In the genomic region with DNA sequence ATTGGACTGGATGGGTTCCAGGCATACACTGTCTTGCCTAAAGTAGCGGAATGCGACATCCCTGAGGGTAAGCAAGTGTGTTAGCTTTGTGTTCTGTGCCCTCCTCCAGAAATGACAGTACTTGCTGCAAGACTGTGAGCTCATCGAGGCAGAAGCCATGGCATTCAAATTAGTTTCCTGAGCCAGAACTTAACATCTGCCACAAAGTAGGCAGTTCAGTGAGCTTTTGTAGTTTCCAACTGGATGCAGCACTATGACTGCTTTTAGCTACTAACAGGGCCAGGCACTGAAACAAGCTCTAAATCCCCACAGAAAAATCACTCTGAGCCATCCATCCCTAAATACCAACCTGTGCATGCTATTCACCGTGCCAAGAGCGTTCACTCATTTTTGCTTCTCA, we compare ENCODE assay signal across 8 cellular contexts. TPM values are rescaled to one million over a fixed set of nuclear protein-coding genes. Genes with fewer than 3 reads are reported as not detected.
DNase-seq lines count a peak whose midpoint lies in the region; ATAC-seq and TF ChIP-seq lines count a peak whose summit lies in the region.

No MANE protein-coding gene starts in this region.

- DNase-seq in Daoy (ENCODE audit: low read depth) (peak; percentile 1), NCI-H2227 (lab: John Stamatoyannopoulos, UW; ENCODE audit: unreplicated experiment) (peak; percentile 28), coronary artery (ENCODE audit: low spot score) (no peak), HuH-7 (ENCODE audit: low spot score) (no peak), GM19238 (ENCODE audit: insufficient read length, low spot score) (no peak)

- H3K4me1 ChIP-seq in neutrophil (ENCODE audit: control insufficient read depth in 1 of 2, insufficient read depth in 1 of 2, low read depth in 1 of 2, low read length in 1 of 2) = peaks cover 53% of the 10 kb centered on the region in 2 experiments

- H3K36me3 ChIP-seq in neutrophil = no peaks in the 10 kb centered on the region

- ATAC-seq in GM19452 (IDR thresholded peaks at IDR 0.05; ENCODE audit: unreplicated experiment) (no peak), HG03280 (IDR thresholded peaks at IDR 0.05; ENCODE audit: unreplicated experiment) (no peak)

- H3K4me3 ChIP-seq in coronary artery = peak overlapping the region; percentile 93
- peak overlapping the region; percentile 95 for H3K4me3 ChIP-seq in neutrophil (ENCODE audit: low read depth in 1 of 2, low read length in 1 of 2)

- no peak overlapping the region for H3K27ac ChIP-seq in coronary artery
- H3K27ac ChIP-seq in neutrophil = peak overlapping the region; percentile 98

- no peaks in the 10 kb centered on the region for H3K9me3 ChIP-seq in neutrophil

- no peaks in the 10 kb centered on the region for H3K27me3 ChIP-seq in neutrophil

- no peak for TF ChIP-seq CTCF in coronary artery (IDR thresholded peaks at IDR 0.05)
- no peak for TF ChIP-seq CTCF in neutrophil (IDR thresholded peaks at IDR 0.05)

RNA-seq across cellular contexts. Expression of a gene that starts 1.2 kb away (rescaled TPM):
- 47.1 and 52.7 TPM in 2 replicates for total RNA-seq in Daoy (2014; rRNA removed; shearing (Covaris generic))

Comparison
In these comparisons a context has a peak if more than half of its experiments do, and no peak if none do; other contexts are left out.
1. DNase-seq: peak in Daoy (single experiment) and NCI-H2227 (single experiment); none in coronary artery (single experiment), HuH-7 (single experiment) and GM19238 (single experiment).